8 cellular contexts compared by ENCODE assay signal in genomic region chr6:159169193-159169555, GRCh38. TPM values are rescaled to one million over a fixed set of nuclear protein-coding genes. Genes with fewer than 3 reads are reported as not detected.
DNase-seq lines count a peak whose midpoint lies in the region; ATAC-seq and TF ChIP-seq lines count a peak whose summit lies in the region.

Gene FNDC1 (plus strand): TSS chr6:159169400. CDS start chr6:159169597, 197 bp downstream.

- peaks cover 3% of the 10 kb centered on the region for H3K4me1 ChIP-seq in ovary (ENCODE audit: insufficient read depth)

- TF ChIP-seq POLR2A in ovary (IDR thresholded peaks at IDR 0.05) = no peak

- no peak within 1 kb of the TSS for H3K27ac ChIP-seq in ovary

- peak within 1 kb of the TSS; percentile 34 for H3K4me3 ChIP-seq in fibroblast of pulmonary artery (replicated peaks; ENCODE audit: low read depth, low read length)
- peak within 1 kb of the TSS; percentile 32 for H3K4me3 ChIP-seq in ovary

- 0 to 1% (median 1%) methylated on average over 4 to 59 of the region's 59 CpGs for WGBS in ovary, 3 donors

- peak; percentile 67 for ATAC-seq in GM18498 (IDR thresholded peaks at IDR 0.05; ENCODE audit: unreplicated experiment)
- peak; percentile 79 for ATAC-seq in HG03432 (IDR thresholded peaks at IDR 0.05; ENCODE audit: unreplicated experiment)
- no peak for ATAC-seq in HG03469 (IDR thresholded peaks at IDR 0.05; ENCODE audit: unreplicated experiment)

- no peak for TF ChIP-seq CTCF in fibroblast of pulmonary artery (IDR thresholded peaks at IDR 0.05; ENCODE audit: low read length, missing control alignments)
- peak in 1 of 3 donors; percentile 21 for TF ChIP-seq CTCF in ovary (IDR thresholded peaks at IDR 0.05)

- no peaks in the 10 kb centered on the region for H3K27me3 ChIP-seq in ovary

- no peaks in the 10 kb centered on the region for H3K9me3 ChIP-seq in ovary

- no peak for TF ChIP-seq EP300 in ovary (IDR thresholded peaks at IDR 0.05)

- H3K36me3 ChIP-seq in ovary = no peaks in the 10 kb centered on the region

- peak; percentile 67 to 71 for DNase-seq in activated CD4-positive, alpha-beta T cell treated with anti-CD3 and anti-CD28 coated beads, Interleukin-2, amount 50 U/mL, for 48 hours
- DNase-seq in fibroblast of pulmonary artery (ENCODE audit: low read depth) = no peak
- DNase-seq in ovary = peak in 2 of 5 donors; percentile 52 to 57
- no peak for DNase-seq in RKO (ENCODE audit: low spot score)
- DNase-seq in GOT3 (lab: John Stamatoyannopoulos, UW) = no peak

- intact Hi-C loops in ovary (cut with DNase I) = loop anchor here in 1 of 4 donors (10.0 kb wide), 1 partner anchor 486 kb away; no protein-coding TSS in a partner anchor

RNA-seq across cellular contexts. Expression of gene FNDC1, which starts in this region (rescaled TPM):
- 1 to 10 TPM in 4 of 7 donors, under 1 TPM in 3; 0.08 to 2.1 (median 1.1) TPM for total RNA-seq in ovary
- polyA plus RNA-seq in ovary = 1 to 10 TPM in 1 of 2 donors, under 1 TPM in 1; 0.29 to 7.3 TPM

Comparison
In these comparisons a context has a peak if more than half of its experiments do, and no peak if none do; other contexts are left out.
1. DNase-seq: peak in activated CD4-positive, alpha-beta T cell treated with anti-CD3 and anti-CD28 coated beads, Interleukin-2, amount 50 U/mL, for 48 hours (2 of 2); none in fibroblast of pulmonary artery (single experiment), RKO (single experiment) and GOT3 (single experiment).